10 cellular contexts compared by ENCODE assay signal in the genomic region with DNA sequence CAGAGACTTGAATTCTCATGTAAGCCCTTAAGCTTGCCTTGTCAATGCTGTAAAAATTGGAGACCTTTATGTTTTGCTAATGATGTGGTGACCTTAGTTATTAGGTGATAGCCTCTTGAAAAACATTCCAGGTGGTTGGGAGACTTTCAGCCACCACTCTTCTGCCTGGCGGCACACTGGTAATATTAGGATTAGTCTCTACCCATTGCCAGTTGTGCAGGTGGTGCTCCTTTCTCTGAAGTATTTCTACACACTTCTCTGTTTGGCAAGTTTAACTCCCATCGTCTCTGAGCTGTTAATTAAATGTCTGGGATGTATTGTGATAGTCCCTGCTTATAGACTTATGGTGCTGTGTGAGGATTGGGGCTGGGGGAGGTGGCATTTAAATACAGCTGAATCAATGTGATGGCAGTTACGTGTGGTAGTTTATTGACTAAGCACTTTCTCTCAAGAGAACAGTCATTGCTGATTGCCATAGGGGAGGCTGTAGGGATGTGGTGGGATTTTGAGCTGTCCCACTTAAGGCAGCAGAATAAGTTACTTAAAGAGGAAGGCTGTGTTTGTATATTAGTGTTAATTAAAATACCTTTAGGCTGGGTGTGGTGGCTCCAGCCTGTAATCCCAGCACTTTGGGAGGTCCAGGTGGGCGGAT. TPM values are rescaled to one million over a fixed set of nuclear protein-coding genes. Genes with fewer than 3 reads are reported as not detected.
A peak's percentile ranks its signal among the peaks of the same experiment; 100 is the strongest.
DNase-seq lines count a peak whose midpoint lies in the region; ATAC-seq and TF ChIP-seq lines count a peak whose summit lies in the region.
"Had no signal": no experiment of that assay in that cellular context is flagged by ENCODE, and none has a peak within 500 bp of the region (broad histone marks: within the 10 kb centered on the region; RNA-seq: fewer than 3 reads in every experiment).

No MANE protein-coding gene starts in this region.

- H3K9me3 ChIP-seq in lower lobe of right lung (no peaks in the 10 kb centered on the region), thyroid gland (no peaks in the 10 kb centered on the region)

- H3K36me3 Mint-ChIP-seq in activated CD8-positive, alpha-beta memory T cell treated with anti-CD3 and anti-CD28 coated beads, Interleukin-2, amount 10 ng/mL, durations not matched to agents 7 days and 5 days: peaks cover 23% of the 10 kb centered on the region
- H3K36me3 Mint-ChIP-seq in activated naive CD8-positive, alpha-beta T cell: no peaks in the 10 kb centered on the region
- H3K36me3 Mint-ChIP-seq in glutamatergic neuron (ENCODE audit: unreplicated experiment): no peaks in the 10 kb centered on the region

- no peak for TF ChIP-seq POLR2A in thyroid gland (IDR thresholded peaks at IDR 0.05)

- H3K9me3 Mint-ChIP-seq in activated CD8-positive, alpha-beta memory T cell treated with anti-CD3 and anti-CD28 coated beads, Interleukin-2, amount 10 ng/mL, durations not matched to agents 7 days and 5 days (ENCODE audit: low read depth): no peaks in the 10 kb centered on the region
- H3K9me3 Mint-ChIP-seq in activated naive CD8-positive, alpha-beta T cell (ENCODE audit: low read depth): no peaks in the 10 kb centered on the region
- H3K9me3 Mint-ChIP-seq in glutamatergic neuron (ENCODE audit: unreplicated experiment): peaks cover 2% of the 10 kb centered on the region
- H3K9me3 Mint-ChIP-seq: activated CD4-positive, alpha-beta T cell treated with anti-CD3 and anti-CD28 coated beads, Interleukin-2, amount 10 ng/mL, durations not matched to agents 7 days and 5 days had no signal

- H3K36me3 ChIP-seq in lower lobe of right lung (peaks cover 41% of the 10 kb centered on the region), thyroid gland (peaks cover 11 to 15% of the 10 kb centered on the region in 2 donors)

- peak overlapping the region; percentile 59 for H3K27ac Mint-ChIP-seq in activated CD8-positive, alpha-beta memory T cell treated with anti-CD3 and anti-CD28 coated beads, Interleukin-2, amount 10 ng/mL, durations not matched to agents 7 days and 5 days
- H3K27ac Mint-ChIP-seq in activated naive CD8-positive, alpha-beta T cell: peak overlapping the region; percentile 85
- no peak overlapping the region for H3K27ac Mint-ChIP-seq in glutamatergic neuron (ENCODE audit: unreplicated experiment)

- no peak for DNase-seq in activated CD8-positive, alpha-beta memory T cell treated with anti-CD3 and anti-CD28 coated beads, Interleukin-2, amount 10 ng/mL, durations not matched to agents 7 days and 5 days
- no peak for DNase-seq in activated CD8-positive, alpha-beta memory T cell treated with anti-CD3 and anti-CD28 coated beads, Interleukin-2, amount 50 U/mL, for 48 hours
- DNase-seq in lower lobe of right lung (no peak), thyroid gland (no peak), NOMO-1 (lab: John Stamatoyannopoulos, UW; ENCODE audit: unreplicated experiment in 2 of 2) (no peak), glutamatergic neuron (no peak), foreskin fibroblast (no peak)
- DNase-seq: activated CD4-positive, alpha-beta T cell treated with anti-CD3 and anti-CD28 coated beads, Interleukin-2, amount 10 ng/mL, durations not matched to agents 7 days and 5 days; NCI-H345 had no signal

- no peak overlapping the region for H3K4me3 Mint-ChIP-seq in activated CD8-positive, alpha-beta memory T cell treated with anti-CD3 and anti-CD28 coated beads, Interleukin-2, amount 10 ng/mL, durations not matched to agents 7 days and 5 days
- H3K4me3 Mint-ChIP-seq in activated naive CD8-positive, alpha-beta T cell: no peak overlapping the region
- H3K4me3 Mint-ChIP-seq in glutamatergic neuron (ENCODE audit: unreplicated experiment): no peak overlapping the region
- H3K4me3 Mint-ChIP-seq: activated CD4-positive, alpha-beta T cell treated with anti-CD3 and anti-CD28 coated beads, Interleukin-2, amount 10 ng/mL, durations not matched to agents 7 days and 5 days had no signal

- ATAC-seq in activated CD8-positive, alpha-beta memory T cell treated with anti-CD3 and anti-CD28 coated beads, Interleukin-2, amount 10 ng/mL, durations not matched to agents 7 days and 5 days: no peak
- ATAC-seq in lower lobe of right lung: peak; percentile 18 to 32

- no peak overlapping the region for H3K4me3 ChIP-seq in lower lobe of right lung
- no peak overlapping the region for H3K4me3 ChIP-seq in thyroid gland (replicated peaks in 1 of 3)
- H3K4me3 ChIP-seq in foreskin fibroblast (ENCODE audit: low read depth in 1 of 2, low read length in 2 of 2): no peak overlapping the region

- peaks cover 83% of the 10 kb centered on the region for H3K4me1 ChIP-seq in lower lobe of right lung
- H3K4me1 ChIP-seq in thyroid gland: peaks cover 46 to 50% of the 10 kb centered on the region in 2 donors

- no peaks in the 10 kb centered on the region for H3K27me3 Mint-ChIP-seq in activated CD8-positive, alpha-beta memory T cell treated with anti-CD3 and anti-CD28 coated beads, Interleukin-2, amount 10 ng/mL, durations not matched to agents 7 days and 5 days
- H3K27me3 Mint-ChIP-seq in activated naive CD8-positive, alpha-beta T cell: no peaks in the 10 kb centered on the region
- H3K27me3 Mint-ChIP-seq in glutamatergic neuron (ENCODE audit: unreplicated experiment): no peaks in the 10 kb centered on the region
- H3K27me3 Mint-ChIP-seq: activated CD4-positive, alpha-beta T cell treated with anti-CD3 and anti-CD28 coated beads, Interleukin-2, amount 10 ng/mL, durations not matched to agents 7 days and 5 days had no signal

- peak overlapping the region; percentile 74 for H3K27ac ChIP-seq in lower lobe of right lung
- H3K27ac ChIP-seq in thyroid gland: peak overlapping the region; percentile 37 to 74 (median 69)

- intact Hi-C loops in lower lobe of right lung (cut with DNase I) (no loop called here), thyroid gland (cut with DNase I) (loop anchor here (10.0 kb wide), 1 partner anchor 49 kb away; no protein-coding TSS in a partner anchor)

- no peak for TF ChIP-seq CTCF in lower lobe of right lung (IDR thresholded peaks at IDR 0.05)
- no peak for TF ChIP-seq CTCF in thyroid gland (IDR thresholded peaks at IDR 0.05)
- no peak for TF ChIP-seq CTCF in glutamatergic neuron (IDR thresholded peaks at IDR 0.05; ENCODE audit: partially characterized antibody, unreplicated experiment)
- TF ChIP-seq CTCF in foreskin fibroblast (IDR thresholded peaks at IDR 0.05; ENCODE audit: low read depth, low read length): no peak

- H3K27me3 ChIP-seq in lower lobe of right lung (ENCODE audit: low read depth): no peaks in the 10 kb centered on the region
- no peaks in the 10 kb centered on the region for H3K27me3 ChIP-seq in thyroid gland

- peaks cover 46% of the 10 kb centered on the region for H3K4me1 Mint-ChIP-seq in activated CD8-positive, alpha-beta memory T cell treated with anti-CD3 and anti-CD28 coated beads, Interleukin-2, amount 10 ng/mL, durations not matched to agents 7 days and 5 days
- H3K4me1 Mint-ChIP-seq in activated naive CD8-positive, alpha-beta T cell (ENCODE audit: low read depth): peaks cover 55% of the 10 kb centered on the region
- H3K4me1 Mint-ChIP-seq in glutamatergic neuron (ENCODE audit: low read depth, unreplicated experiment): peaks cover 2% of the 10 kb centered on the region

- WGBS in thyroid gland, 2 donors: 74 to 81% methylated on average over 4 of the region's 4 CpGs

- CTCF ChIA-PET in activated CD8-positive, alpha-beta memory T cell treated with anti-CD3 and anti-CD28 coated beads, Interleukin-2, amount 10 ng/mL, durations not matched to agents 7 days and 5 days (lab: Charles Lee): no interaction called here

RNA-seq across cellular contexts. Expression of gene RAC1, which starts 11.7 kb away (rescaled TPM):
- 100 to 1,000 TPM; 157 to 174 TPM for total RNA-seq in activated CD8-positive, alpha-beta memory T cell treated with anti-CD3 and anti-CD28 coated beads, Interleukin-2, amount 10 ng/mL, durations not matched to agents 7 days and 5 days
- total RNA-seq in lower lobe of right lung: 257 TPM
- 100 to 1,000 TPM; 141 to 284 (median 180) TPM for total RNA-seq in thyroid gland
- total RNA-seq in glutamatergic neuron (ENCODE audit: unreplicated experiment): 172 TPM

RNA-seq across cellular contexts. Expression of gene FAM220A, which starts 37.3 kb away (rescaled TPM):
- 10 to 100 TPM in 1 of 2 experiments, 1 to 10 TPM in 1; 9.9 to 10.7 TPM for total RNA-seq in activated CD8-positive, alpha-beta memory T cell treated with anti-CD3 and anti-CD28 coated beads, Interleukin-2, amount 10 ng/mL, durations not matched to agents 7 days and 5 days
- total RNA-seq in lower lobe of right lung (15.7 TPM), thyroid gland (10 to 100 TPM; 14.3 to 26.6 (median 20.8) TPM), glutamatergic neuron (ENCODE audit: unreplicated experiment) (25.9 TPM)
